ENCODE assay signal across 19 cellular contexts in genomic region chr6:65113581-65113980, GRCh38.
DNase-seq lines count a peak whose midpoint lies in the region; ATAC-seq and TF ChIP-seq lines count a peak whose summit lies in the region.
"Had no signal": no experiment of that assay in that cellular context is flagged by ENCODE, and none has a peak within 500 bp of the region (broad histone marks: within the 10 kb centered on the region; RNA-seq: fewer than 3 reads in every experiment).

No MANE protein-coding gene starts in this region.

- H3K9me3 ChIP-seq in IMR-90 (ENCODE audit: control insufficient read depth, insufficient read depth, low read length) (no peaks in the 10 kb centered on the region), mesenchymal stem cell (ENCODE audit: control insufficient read depth, low read length) (no peaks in the 10 kb centered on the region), endodermal cell (ENCODE audit: control insufficient read depth, low read length) (no peaks in the 10 kb centered on the region)
- H3K9me3 ChIP-seq: SJCRH30 had no signal

- no peak for TF ChIP-seq CTCF in IMR-90 (conservative IDR thresholded peaks at IDR 0.05; ENCODE audit: low read depth, low read length)
- no peak for TF ChIP-seq CTCF in cardiac fibroblast (IDR thresholded peaks at IDR 0.05; ENCODE audit: low read depth, low read length)
- no peak for TF ChIP-seq CTCF in endodermal cell (conservative IDR thresholded peaks at IDR 0.05)
- TF ChIP-seq CTCF in progenitor cell of endocrine pancreas (IDR thresholded peaks at IDR 0.05; ENCODE audit: unreplicated experiment), result no peak

- no peak overlapping the region for H3K56ac ChIP-seq in IMR-90 (ENCODE audit: extremely low read depth, insufficient read depth, low read length)

- TF ChIP-seq RAD21 in IMR-90 (IDR thresholded peaks at IDR 0.05; ENCODE audit: low read length), result no peak

- H3K4ac ChIP-seq in IMR-90 (ENCODE audit: low read depth, low read length) (no peak overlapping the region), mesenchymal stem cell (ENCODE audit: low read depth in 1 of 2, low read length in 2 of 2) (no peak overlapping the region)

- H3K9me1 ChIP-seq in IMR-90 (ENCODE audit: insufficient read depth, low read length), result no peaks in the 10 kb centered on the region

- H2BK20ac ChIP-seq in IMR-90 (ENCODE audit: low read depth, low read length), result no peak overlapping the region

- no CpG with 5 or more reads among the region's 3 CpGs for WGBS in IMR-90 (ENCODE audit: extremely low coverage in 2 of 2, insufficient read length in 1 of 2), 2 experiments
- 100% methylated on average over 1 of the region's 3 CpGs for WGBS in mesenchymal stem cell
- WGBS in endodermal cell (ENCODE audit: insufficient coverage in 1 of 2, insufficient read length in 1 of 2), 2 experiments, result 90% methylated on average over 3 of the region's 3 CpGs; no CpG with 5 or more reads in 1 of the 2 experiments

- H4K91ac ChIP-seq in IMR-90 (ENCODE audit: insufficient read depth, low read depth, low read length) (no peak overlapping the region), mesenchymal stem cell (ENCODE audit: low read length) (no peak overlapping the region)

- H3K79me1 ChIP-seq in IMR-90 (ENCODE audit: low read depth in 1 of 2, low read length in 2 of 2), result no peaks in the 10 kb centered on the region
- H3K79me1 ChIP-seq in mesenchymal stem cell (replicated peaks; ENCODE audit: low read length, poor library complexity, severe bottlenecking), result no peaks in the 10 kb centered on the region

- intact Hi-C loops in IMR-90 (cut with micrococcal nuclease), result no loop called here

- no peak for TF ChIP-seq POLR2A in IMR-90 (IDR thresholded peaks at IDR 0.05; ENCODE audit: low read depth, low read length)

- H2AFZ ChIP-seq in ACC112 (ENCODE audit: low read length, unreplicated experiment) (peak overlapping the region; percentile 75), IMR-90 (replicated peaks; ENCODE audit: low read length, poor library complexity) (no peak overlapping the region), mesenchymal stem cell (ENCODE audit: low read depth, low read length) (no peak overlapping the region)

- no peaks in the 10 kb centered on the region for H3K79me2 ChIP-seq in ACC112 (ENCODE audit: control insufficient read depth, insufficient read depth, low read length, unreplicated experiment)

- H3K36me3 ChIP-seq in ACC112 (ENCODE audit: insufficient read depth, low read length) (no peaks in the 10 kb centered on the region), IMR-90 (ENCODE audit: control insufficient read depth, insufficient read depth, low read length) (no peaks in the 10 kb centered on the region), mesenchymal stem cell (ENCODE audit: control insufficient read depth in 1 of 2, insufficient read depth in 2 of 2, low read depth in 1 of 2, low read length in 2 of 2) (no peaks in the 10 kb centered on the region), endodermal cell (ENCODE audit: control insufficient read depth, insufficient read depth, low read length) (no peaks in the 10 kb centered on the region)
- H3K36me3 ChIP-seq: SJCRH30 had no signal

- H2BK120ac ChIP-seq in IMR-90 (ENCODE audit: low read depth, low read length) (no peak overlapping the region), mesenchymal stem cell (ENCODE audit: low read depth, low read length) (no peak overlapping the region)

- H4K8ac ChIP-seq in IMR-90 (ENCODE audit: low read depth in 2 of 2, low read length in 2 of 2), result no peak overlapping the region
- H4K8ac ChIP-seq in mesenchymal stem cell (ENCODE audit: low read length), result no peak overlapping the region

- H3K9me3 Mint-ChIP-seq in endodermal cell (no peaks in the 10 kb centered on the region), progenitor cell of endocrine pancreas (ENCODE audit: low read depth) (no peaks in the 10 kb centered on the region)

- no peak overlapping the region for H3K27ac Mint-ChIP-seq in endodermal cell
- H3K27ac Mint-ChIP-seq in progenitor cell of endocrine pancreas, result no peak overlapping the region
- H3K27ac Mint-ChIP-seq: IgD-negative memory B cell had no signal

- H3K4me3 ChIP-seq in ACC112 (ENCODE audit: low read depth, low read length) (peak overlapping the region; percentile 15; the same call in 1 of the 2 replicates), IMR-90 (ENCODE audit: insufficient read depth, low read depth, low read length) (no peak overlapping the region), cardiac fibroblast (replicated peaks in 1 of 2; ENCODE audit: low read depth in 2 of 2, low read length in 2 of 2) (no peak overlapping the region), mesenchymal stem cell (ENCODE audit: insufficient read depth in 1 of 2, low read depth in 1 of 2, low read length in 2 of 2) (peak overlapping the region in 1 of 2 experiments; percentile 11), endodermal cell (ENCODE audit: low read length) (no peak overlapping the region)
- H3K4me3 ChIP-seq: SJCRH30 had no signal

- H2BK12ac ChIP-seq in mesenchymal stem cell (ENCODE audit: low read length in 2 of 2), result no peak overlapping the region

- H3K4me2 ChIP-seq in IMR-90 (ENCODE audit: low read depth, low read length), result no peak overlapping the region
- no peak overlapping the region for H3K4me2 ChIP-seq in mesenchymal stem cell (ENCODE audit: low read length, poor library complexity, severe bottlenecking)

- no peak overlapping the region for H3K4me3 Mint-ChIP-seq in endodermal cell
- H3K4me3 Mint-ChIP-seq in progenitor cell of endocrine pancreas (ENCODE audit: low read depth), result no peak overlapping the region
- H3K4me3 Mint-ChIP-seq: IgD-negative memory B cell had no signal

- H2BK5ac ChIP-seq in IMR-90 (ENCODE audit: low read depth, low read length, poor library complexity, severe bottlenecking), result no peak overlapping the region
- H2BK5ac ChIP-seq in mesenchymal stem cell (ENCODE audit: low read depth, low read length, poor library complexity, severe bottlenecking), result no peak overlapping the region

- no peak overlapping the region for H2AK5ac ChIP-seq in IMR-90 (ENCODE audit: low read depth, low read length)
- H2AK5ac ChIP-seq in mesenchymal stem cell (ENCODE audit: low read length, severe bottlenecking), result no peak overlapping the region

- no TSS peak for BruUV-seq in IMR-90 (replicated peaks; lab: Mats Ljungman, UMichigan)

- H3K18ac ChIP-seq in IMR-90 (ENCODE audit: low read depth, low read length), result no peak overlapping the region; the same call in 1 of the 2 replicates
- H3K18ac ChIP-seq in mesenchymal stem cell (ENCODE audit: low read depth in 1 of 2, low read length in 2 of 2), result no peak overlapping the region

- no peak; the same call in 1 of the 2 replicates for ATAC-seq in IMR-90 (ENCODE audit: low read depth)

- no peak overlapping the region for H2BK15ac ChIP-seq in IMR-90 (ENCODE audit: low read depth, low read length)
- H2BK15ac ChIP-seq in mesenchymal stem cell (ENCODE audit: low read depth, poor library complexity, severe bottlenecking), result no peak overlapping the region

- no peak overlapping the region for H3K14ac ChIP-seq in IMR-90 (replicated peaks; ENCODE audit: low read depth, low read length)
- H3K14ac ChIP-seq in mesenchymal stem cell (ENCODE audit: low read length in 2 of 2), result no peak overlapping the region

- peaks cover 7% of the 10 kb centered on the region for H3K4me1 Mint-ChIP-seq in endodermal cell
- no peaks in the 10 kb centered on the region for H3K4me1 Mint-ChIP-seq in progenitor cell of endocrine pancreas (ENCODE audit: low read depth)
- H3K4me1 Mint-ChIP-seq: IgD-negative memory B cell had no signal

- H3K4me1 ChIP-seq in ACC112 (ENCODE audit: control insufficient read depth, insufficient read depth, low read length, unreplicated experiment) (no peaks in the 10 kb centered on the region), IMR-90 (ENCODE audit: control insufficient read depth, insufficient read depth, low read length) (no peaks in the 10 kb centered on the region), mesenchymal stem cell (ENCODE audit: control insufficient read depth, insufficient read depth, low read depth, low read length) (no peaks in the 10 kb centered on the region), endodermal cell (ENCODE audit: control insufficient read depth, insufficient read depth, low read length) (no peaks in the 10 kb centered on the region)
- H3K4me1 ChIP-seq: SJCRH30 had no signal

- dilution Hi-C loops in IMR-90 (cut with HindIII; ENCODE audit: low sequenced_read_pairs, unreplicated experiment), result no loop called here

- H3K27ac ChIP-seq in ACC112 (ENCODE audit: low read depth, low read length) (no peak overlapping the region), IMR-90 (ENCODE audit: insufficient read depth, low read length) (no peak overlapping the region), mesenchymal stem cell (ENCODE audit: low read length, poor library complexity, severe bottlenecking) (no peak overlapping the region), endodermal cell (ENCODE audit: low read depth, low read length) (no peak overlapping the region)
- H3K27ac ChIP-seq: RWPE1, SJCRH30 had no signal

- H3K27me3 ChIP-seq in ACC112 (ENCODE audit: insufficient read depth, low read length) (no peaks in the 10 kb centered on the region), IMR-90 (ENCODE audit: control insufficient read depth, insufficient read depth, low read length) (no peaks in the 10 kb centered on the region), mesenchymal stem cell (ENCODE audit: control insufficient read depth in 1 of 2, insufficient read depth in 1 of 2, low read length in 2 of 2) (no peaks in the 10 kb centered on the region), endodermal cell (ENCODE audit: control insufficient read depth, insufficient read depth, low read length, poor library complexity, severe bottlenecking) (no peaks in the 10 kb centered on the region)
- H3K27me3 ChIP-seq: SJCRH30 had no signal

- H3K23ac ChIP-seq in IMR-90 (ENCODE audit: low read depth, low read length), result no peak overlapping the region
- H3K23ac ChIP-seq in mesenchymal stem cell (ENCODE audit: low read length in 2 of 2), result no peak overlapping the region

- no peaks in the 10 kb centered on the region for H3K27me3 Mint-ChIP-seq in endodermal cell (ENCODE audit: insufficient read depth)
- no peaks in the 10 kb centered on the region for H3K27me3 Mint-ChIP-seq in progenitor cell of endocrine pancreas
- H3K27me3 Mint-ChIP-seq: IgD-negative memory B cell had no signal

- in situ Hi-C loops in IMR-90 (cut with MboI; ENCODE audit: low sequenced_read_pairs), result no loop called here

- no peak overlapping the region for H3K9ac ChIP-seq in IMR-90 (ENCODE audit: low read depth, low read length)
- H3K9ac ChIP-seq in mesenchymal stem cell (ENCODE audit: low read length), result peak overlapping the region; percentile 4
- H3K9ac ChIP-seq in endodermal cell (ENCODE audit: extremely low read depth, low read length, poor library complexity, severe bottlenecking), result no peak overlapping the region

- POLR2A ChIA-PET in IMR-90 (lab: Charles Lee; ENCODE audit: unreplicated experiment), result no interaction called here

- H3K36me3 Mint-ChIP-seq in endodermal cell (ENCODE audit: low read depth), result no peaks in the 10 kb centered on the region
- no peaks in the 10 kb centered on the region for H3K36me3 Mint-ChIP-seq in progenitor cell of endocrine pancreas (ENCODE audit: insufficient read depth)
- H3K36me3 Mint-ChIP-seq: IgD-negative memory B cell had no signal

- peak; percentile 5 for DNase-seq in IMR-90
- DNase-seq in cardiac fibroblast (ENCODE audit: low read depth in 2 of 2), result peak; percentile 22 to 27
- DNase-seq in mesenchymal stem cell, result peak; percentile 56
- no peak for DNase-seq in endodermal cell
- no peak for DNase-seq in progenitor cell of endocrine pancreas (ENCODE audit: low spot score, unreplicated experiment)
- no peak for DNase-seq in NCI-H774 (lab: John Stamatoyannopoulos, UW)
- DNase-seq in stimulated activated CD4-positive, alpha-beta T cell treated with anti-CD3 and anti-CD28 coated beads, Interleukin-4, amount 100 ng/mL, for 4 hours, result no peak
- DNase-seq: 8988T, C1 segment of cervical spinal cord, DMS 273 treated with DMSO at 0.1 percent for 48 hours, GF-D8, H7, Kasumi-1, NCI-H1417 treated with DMSO at 0.1 percent for 48 hours, NCI-H1930, SJCRH30 had no signal

- H4K5ac ChIP-seq in IMR-90 (ENCODE audit: low read depth, low read length), result no peak overlapping the region

- H4K20me1 ChIP-seq in IMR-90 (ENCODE audit: insufficient read depth, low read length), result no peaks in the 10 kb centered on the region

- H2AK9ac ChIP-seq in IMR-90 (replicated peaks; ENCODE audit: low read depth, low read length, poor library complexity), result no peak overlapping the region

- CTCF ChIA-PET in IMR-90 (lab: Yijun Ruan, JAX), result no interaction called here

Comparison
In these comparisons a context has a peak if more than half of its experiments do, and no peak if none do; other contexts are left out.
1. DNase-seq: peak in IMR-90 (single experiment), cardiac fibroblast (2 of 2) and mesenchymal stem cell (single experiment); none in endodermal cell (single experiment), progenitor cell of endocrine pancreas (single experiment), NCI-H774 (single experiment) and stimulated activated CD4-positive, alpha-beta T cell treated with anti-CD3 and anti-CD28 coated beads, Interleukin-4, amount 100 ng/mL, for 4 hours (0 of 2).